ENCODE assay signal across 19 cellular contexts in the genomic region with DNA sequence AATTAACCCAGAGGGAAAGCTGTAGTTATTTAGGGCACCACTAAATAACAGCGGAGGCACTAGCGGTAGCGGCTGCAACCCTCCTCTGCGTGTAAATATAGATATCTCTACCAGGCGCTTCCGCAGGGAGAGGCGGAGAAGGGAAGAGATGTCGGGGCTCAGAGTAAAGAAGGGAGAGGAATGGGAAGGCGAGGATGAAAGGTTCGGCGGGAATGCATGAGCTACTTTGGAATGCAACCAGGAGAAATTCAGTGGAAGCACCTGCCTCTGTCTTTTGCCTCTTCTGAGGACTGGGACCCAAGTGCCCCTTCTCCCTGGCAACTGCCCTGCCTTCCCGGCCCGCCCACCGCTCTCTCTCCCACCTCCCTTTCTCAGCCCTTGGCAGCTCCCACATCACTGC.
DNase-seq lines count a peak whose midpoint lies in the region; ATAC-seq and TF ChIP-seq lines count a peak whose summit lies in the region.
"Had no signal": no experiment of that assay in that cellular context is flagged by ENCODE, and none has a peak within 500 bp of the region (broad histone marks: within the 10 kb centered on the region; RNA-seq: fewer than 3 reads in every experiment).

No MANE protein-coding gene starts in this region.

- H3K4me3 ChIP-seq in fibroblast of lung (replicated peaks in 1 of 4; ENCODE audit: control extremely low read depth in 1 of 4, insufficient read depth in 1 of 4, low read depth in 3 of 4, low read length in 4 of 4) (peak overlapping the region; percentile 15 to 36 (median 28)), HAP-1 (no peak overlapping the region)

- H2AFZ ChIP-seq in fibroblast of lung (ENCODE audit: low read length): peak overlapping the region; percentile 21

- H3K4me1 ChIP-seq in fibroblast of lung (ENCODE audit: control insufficient read depth, extremely low read depth, insufficient read depth, low read length) (peaks cover 9% of the 10 kb centered on the region), HAP-1 (no peaks in the 10 kb centered on the region)
- H3K4me1 ChIP-seq: foreskin keratinocyte had no signal

- intact Hi-C loops in sciatic nerve (cut with DNase I): no loop called here

- DNase-seq in NCI-H2227 treated with DMSO at 0.1 percent for 48 hours (lab: John Stamatoyannopoulos, UW): peak; percentile 25
- DNase-seq in fibroblast of lung (ENCODE audit: low read depth in 2 of 2): no peak
- peak; percentile 72 for DNase-seq in left kidney (ENCODE audit: low read depth, low spot score)
- DNase-seq in sciatic nerve (ENCODE audit: low spot score): no peak
- DNase-seq in HAP-1 (ENCODE audit: low spot score in 2 of 2): no peak
- DNase-seq in activated CD4-positive, alpha-beta T cell treated with anti-CD3 and anti-CD28 coated beads for 1 hour: no peak
- DNase-seq in SKM-1 (lab: John Stamatoyannopoulos, UW; ENCODE audit: unreplicated experiment): no peak
- no peak for DNase-seq in DMS53 (lab: John Stamatoyannopoulos, UW)
- DNase-seq: activated CD4-positive, alpha-beta T cell treated with anti-CD3 and anti-CD28 coated beads for 4 hours; activated naive CD8-positive, alpha-beta T cell treated with anti-CD3 and anti-CD28 coated beads for 36 hours; dermis blood vessel endothelial cell; foreskin keratinocyte; kidney glomerular epithelial cell; midbrain; NCI-H1436 treated with DMSO at 0.1 percent for 48 hours; nephron progenitor cell; spleen; stimulated activated CD8-positive, alpha-beta memory T cell treated with anti-CD3 and anti-CD28 coated beads, Interleukin-4, amount 100 ng/mL, for 48 hours had no signal

- H3K9me3 ChIP-seq in fibroblast of lung (ENCODE audit: control insufficient read depth, insufficient read depth, low read depth, low read length): no peaks in the 10 kb centered on the region
- H3K9me3 ChIP-seq in HAP-1: no peaks in the 10 kb centered on the region
- H3K9me3 ChIP-seq: spleen had no signal

- no peak overlapping the region for H3K27ac ChIP-seq in fibroblast of lung (ENCODE audit: insufficient read depth, low read length)
- H3K27ac ChIP-seq: foreskin keratinocyte, HL-60, spleen had no signal

- peak; percentile 61 for ATAC-seq in sciatic nerve
- ATAC-seq: foreskin keratinocyte had no signal

- peak overlapping the region; percentile 76 for H3K4me2 ChIP-seq in fibroblast of lung (ENCODE audit: extremely low read depth, insufficient read depth, low read length)

- in situ Hi-C loops in HAP-1 (cut with MboI; ENCODE audit: low sequenced_read_pairs): no loop called here

- no peak overlapping the region for H3K9ac ChIP-seq in fibroblast of lung (ENCODE audit: insufficient read depth, low read length)

- H4K20me1 ChIP-seq in fibroblast of lung (ENCODE audit: control insufficient read depth, extremely low read depth, insufficient read depth, low read length): no peaks in the 10 kb centered on the region

- H3K79me2 ChIP-seq in fibroblast of lung (ENCODE audit: control insufficient read depth, insufficient read depth, low read length): no peaks in the 10 kb centered on the region

- TF ChIP-seq CTCF in fibroblast of lung (conservative IDR thresholded peaks at IDR 0.05 in 1 of 2, IDR thresholded peaks at IDR 0.05 in 1 of 2; ENCODE audit: low read depth in 1 of 2, low read length in 2 of 2): no peak

- H3K36me3 ChIP-seq in fibroblast of lung (ENCODE audit: control insufficient read depth, insufficient read depth, low read length): no peaks in the 10 kb centered on the region
- no peaks in the 10 kb centered on the region for H3K36me3 ChIP-seq in HAP-1 (replicated peaks)
- H3K36me3 ChIP-seq: spleen had no signal

- H3K27me3 ChIP-seq in fibroblast of lung (ENCODE audit: control insufficient read depth, insufficient read depth, low read length) (no peaks in the 10 kb centered on the region), HAP-1 (ENCODE audit: low read depth) (no peaks in the 10 kb centered on the region)
- H3K27me3 ChIP-seq: foreskin keratinocyte, spleen had no signal

Comparison
In these comparisons a context has a peak if more than half of its experiments do, and no peak if none do; other contexts are left out.
1. DNase-seq: peak in NCI-H2227 treated with DMSO at 0.1 percent for 48 hours (single experiment) and left kidney (single experiment); none in fibroblast of lung (0 of 2), sciatic nerve (single experiment), HAP-1 (0 of 2), activated CD4-positive, alpha-beta T cell treated with anti-CD3 and anti-CD28 coated beads for 1 hour (single experiment), SKM-1 (single experiment) and DMS53 (single experiment).